ENCODE assay signal across 40 cellular contexts in genomic region chr20:61131944-61132343, GRCh38.
"Had no signal": no experiment of that assay in that cellular context is flagged by ENCODE, and none has a peak within 500 bp of the region (broad histone marks: within the 10 kb centered on the region; RNA-seq: fewer than 3 reads in every experiment).

No MANE protein-coding gene starts in this region.

- H3K36me3 Mint-ChIP-seq: activated naive CD4-positive, alpha-beta T cell treated with anti-CD3 and anti-CD28 coated beads, Interleukin-2, amount 10 ng/mL, durations not matched to agents 7 days and 5 days; activated naive CD4-positive, alpha-beta T cell treated with anti-CD3 and anti-CD28 coated beads, Interleukin-2, amount 50 U/mL, for 24 hours; activated naive CD4-positive, alpha-beta T cell treated with anti-CD3 and anti-CD28 coated beads, Interleukin-2, amount 50 U/mL, for 72 hours; activated naive CD8-positive, alpha-beta T cell; activated naive CD8-positive, alpha-beta T cell treated with anti-CD3 and anti-CD28 coated beads for 36 hours; activated naive CD8-positive, alpha-beta T cell treated with anti-CD3 and anti-CD28 coated beads, Interleukin-2, amount 10 ng/mL, durations not matched to agents 7 days and 5 days; brain had no signal

- H3K27me3 Mint-ChIP-seq: activated naive CD8-positive, alpha-beta T cell; activated naive CD8-positive, alpha-beta T cell treated with anti-CD3 and anti-CD28 coated beads, Interleukin-2, amount 50 U/mL, for 24 hours had no signal

- H3K36me3 ChIP-seq: adrenal gland, ascending aorta, brain microvascular endothelial cell, breast epithelium, cardiac muscle cell had no signal

- H3K4me3 Mint-ChIP-seq: activated naive CD4-positive, alpha-beta T cell treated with anti-CD3 and anti-CD28 coated beads for 36 hours; activated naive CD4-positive, alpha-beta T cell treated with anti-CD3 and anti-CD28 coated beads, Interleukin-2, amount 10 ng/mL, durations not matched to agents 7 days and 5 days; activated naive CD4-positive, alpha-beta T cell treated with anti-CD3 and anti-CD28 coated beads, Interleukin-2, amount 50 U/mL, for 24 hours; activated naive CD8-positive, alpha-beta T cell; activated naive CD8-positive, alpha-beta T cell treated with anti-CD3 and anti-CD28 coated beads for 36 hours; activated naive CD8-positive, alpha-beta T cell treated with anti-CD3 and anti-CD28 coated beads, Interleukin-2, amount 10 ng/mL, durations not matched to agents 7 days and 5 days; activated naive CD8-positive, alpha-beta T cell treated with anti-CD3 and anti-CD28 coated beads, Interleukin-2, amount 50 U/mL, for 24 hours; activated T-cell treated with anti-CD3 and anti-CD28 coated beads, Interleukin-2, amount 50 U/mL, for 24 hours; activated T-cell treated with anti-CD3 and anti-CD28 coated beads, Interleukin-2, amount 50 U/mL, for 4 hours; activated T-cell treated with anti-CD3 and anti-CD28 coated beads, Interleukin-2, amount 50 U/mL, for 72 hours; activated T-helper 1 cell treated with anti-CD3 and anti-CD28 coated beads, Interleukin-12 subunit alpha, Interleukin-12 subunit beta, Interleukin-2, Interleukin-4 antibody, amounts not matched to agents 30 ng/mL and 10 ng/mL and 1 ng/mL, durations not matched to agents 14 hours and 24 hours and 36 hours; activated T-helper 17 cell treated with anti-CD3 and anti-CD28 coated beads, Interleukin-2, amount 50 U/mL, for 72 hours; brain; central memory CD8-positive, alpha-beta T cell had no signal

- ATAC-seq: activated naive CD4-positive, alpha-beta T cell treated with anti-CD3 and anti-CD28 coated beads, Interleukin-2, amount 50 U/mL, for 72 hours; activated naive CD8-positive, alpha-beta T cell treated with anti-CD3 and anti-CD28 coated beads, Interleukin-2, amount 50 U/mL, for 24 hours; activated T-cell treated with anti-CD3 and anti-CD28 coated beads, Interleukin-2, amount 50 U/mL, for 4 hours; activated T-cell treated with anti-CD3 and anti-CD28 coated beads, Interleukin-2, amount 50 U/mL, for 72 hours; activated T-helper 17 cell treated with anti-CD3 and anti-CD28 coated beads, Interleukin-2, amount 50 U/mL, for 72 hours; body of pancreas had no signal

- H3K27me3 ChIP-seq: ascending aorta, body of pancreas, brain microvascular endothelial cell, cardiac muscle cell had no signal

- DNase-seq: activated effector memory CD4-positive, alpha-beta T cell treated with anti-CD3 and anti-CD28 coated beads, Interleukin-2, amount 50 U/mL, for 16 hours; activated effector memory CD4-positive, alpha-beta T cell treated with Interleukin-2 at 50 U/mL for 16 hours; activated gamma-delta T cell; activated gamma-delta T cell treated with Interleukin-2 at 50 U/mL for 16 hours; activated naive CD4-positive, alpha-beta T cell; activated naive CD4-positive, alpha-beta T cell treated with anti-CD3 and anti-CD28 coated beads for 36 hours; activated naive CD4-positive, alpha-beta T cell treated with anti-CD3 and anti-CD28 coated beads, Interleukin-2, amount 10 ng/mL, durations not matched to agents 7 days and 5 days; activated naive CD4-positive, alpha-beta T cell treated with anti-CD3 and anti-CD28 coated beads, Interleukin-2, amount 50 U/mL, for 16 hours; activated naive CD4-positive, alpha-beta T cell treated with Interleukin-2 at 50 U/mL for 16 hours; activated naive CD8-positive, alpha-beta T cell treated with anti-CD3 and anti-CD28 coated beads for 36 hours; activated naive CD8-positive, alpha-beta T cell treated with anti-CD3 and anti-CD28 coated beads, Interleukin-2, amount 10 ng/mL, durations not matched to agents 7 days and 5 days; activated naive CD8-positive, alpha-beta T cell treated with anti-CD3 and anti-CD28 coated beads, Interleukin-2, amount 50 U/mL, for 24 hours; activated T-cell treated with anti-CD3 and anti-CD28 coated beads, Interleukin-2, amount 50 U/mL, for 1 hour; activated T-cell treated with anti-CD3 and anti-CD28 coated beads, Interleukin-2, amount 50 U/mL, for 24 hours; activated T-cell treated with anti-CD3 and anti-CD28 coated beads, Interleukin-2, amount 50 U/mL, for 4 hours; activated T-cell treated with anti-CD3 and anti-CD28 coated beads, Interleukin-2, amount 50 U/mL, for 48 hours; activated T-cell treated with anti-CD3 and anti-CD28 coated beads, Interleukin-2, amount 50 U/mL, for 72 hours; adrenal gland; amniotic stem cell; amygdala; anterior cingulate cortex; aorta; body of pancreas; brain microvascular endothelial cell; caudate nucleus; central memory CD4-positive, alpha-beta T cell; cerebellar nuclear complex had no signal

- H3K27ac Mint-ChIP-seq: activated naive CD4-positive, alpha-beta T cell treated with anti-CD3 and anti-CD28 coated beads for 36 hours; activated naive CD4-positive, alpha-beta T cell treated with anti-CD3 and anti-CD28 coated beads, Interleukin-2, amount 10 ng/mL, durations not matched to agents 7 days and 5 days; activated naive CD4-positive, alpha-beta T cell treated with anti-CD3 and anti-CD28 coated beads, Interleukin-2, amount 50 U/mL, for 24 hours; activated naive CD4-positive, alpha-beta T cell treated with anti-CD3 and anti-CD28 coated beads, Interleukin-2, amount 50 U/mL, for 72 hours; activated naive CD8-positive, alpha-beta T cell; activated naive CD8-positive, alpha-beta T cell treated with anti-CD3 and anti-CD28 coated beads for 36 hours; activated naive CD8-positive, alpha-beta T cell treated with anti-CD3 and anti-CD28 coated beads, Interleukin-2, amount 10 ng/mL, durations not matched to agents 7 days and 5 days; activated naive CD8-positive, alpha-beta T cell treated with anti-CD3 and anti-CD28 coated beads, Interleukin-2, amount 50 U/mL, for 24 hours; activated T-cell treated with anti-CD3 and anti-CD28 coated beads, Interleukin-2, amount 50 U/mL, for 24 hours; activated T-cell treated with anti-CD3 and anti-CD28 coated beads, Interleukin-2, amount 50 U/mL, for 72 hours; activated T-helper 1 cell treated with anti-CD3 and anti-CD28 coated beads, Interleukin-12 subunit alpha, Interleukin-12 subunit beta, Interleukin-2, Interleukin-4 antibody, amounts not matched to agents 30 ng/mL and 10 ng/mL and 1 ng/mL, durations not matched to agents 14 hours and 24 hours and 36 hours; activated T-helper 17 cell treated with anti-CD3 and anti-CD28 coated beads, Interleukin-2, amount 50 U/mL, for 72 hours; activated T-helper 2 cell treated with anti-CD3 and anti-CD28 coated beads, Interferon-gamma antibody, Interleukin-2, Interleukin-4, amounts not matched to agents 10 μg/mL and 5 μg/mL and 100 μg/mL, durations not matched to agents 14 hours and 24 hours and 36 hours; brain had no signal

- H3K4me1 Mint-ChIP-seq: activated naive CD4-positive, alpha-beta T cell treated with anti-CD3 and anti-CD28 coated beads, Interleukin-2, amount 10 ng/mL, durations not matched to agents 7 days and 5 days; activated naive CD8-positive, alpha-beta T cell treated with anti-CD3 and anti-CD28 coated beads for 36 hours; activated naive CD8-positive, alpha-beta T cell treated with anti-CD3 and anti-CD28 coated beads, Interleukin-2, amount 10 ng/mL, durations not matched to agents 7 days and 5 days; activated T-helper 17 cell treated with anti-CD3 and anti-CD28 coated beads, Interleukin-2, amount 50 U/mL, for 72 hours; central memory CD8-positive, alpha-beta T cell had no signal

- H3K9me3 ChIP-seq: adrenal gland, ascending aorta, body of pancreas, breast epithelium had no signal

- H3K9me3 Mint-ChIP-seq: activated naive CD4-positive, alpha-beta T cell treated with anti-CD3 and anti-CD28 coated beads for 36 hours; activated naive CD4-positive, alpha-beta T cell treated with anti-CD3 and anti-CD28 coated beads, Interleukin-2, amount 10 ng/mL, durations not matched to agents 7 days and 5 days; activated naive CD4-positive, alpha-beta T cell treated with anti-CD3 and anti-CD28 coated beads, Interleukin-2, amount 50 U/mL, for 24 hours; activated naive CD4-positive, alpha-beta T cell treated with anti-CD3 and anti-CD28 coated beads, Interleukin-2, amount 50 U/mL, for 72 hours; activated naive CD8-positive, alpha-beta T cell treated with anti-CD3 and anti-CD28 coated beads for 36 hours; activated naive CD8-positive, alpha-beta T cell treated with anti-CD3 and anti-CD28 coated beads, Interleukin-2, amount 10 ng/mL, durations not matched to agents 7 days and 5 days; activated naive CD8-positive, alpha-beta T cell treated with anti-CD3 and anti-CD28 coated beads, Interleukin-2, amount 50 U/mL, for 24 hours; activated T-cell treated with anti-CD3 and anti-CD28 coated beads, Interleukin-2, amount 50 U/mL, for 24 hours; activated T-cell treated with anti-CD3 and anti-CD28 coated beads, Interleukin-2, amount 50 U/mL, for 4 hours; activated T-cell treated with anti-CD3 and anti-CD28 coated beads, Interleukin-2, amount 50 U/mL, for 72 hours; activated T-helper 1 cell treated with anti-CD3 and anti-CD28 coated beads, Interleukin-12 subunit alpha, Interleukin-12 subunit beta, Interleukin-2, Interleukin-4 antibody, amounts not matched to agents 30 ng/mL and 10 ng/mL and 1 ng/mL, durations not matched to agents 14 hours and 24 hours and 36 hours; activated T-helper 17 cell treated with anti-CD3 and anti-CD28 coated beads, Interleukin-2, amount 50 U/mL, for 72 hours; activated T-helper 2 cell treated with anti-CD3 and anti-CD28 coated beads, Interferon-gamma antibody, Interleukin-2, Interleukin-4, amounts not matched to agents 10 μg/mL and 5 μg/mL and 100 μg/mL, durations not matched to agents 14 hours and 24 hours and 36 hours; central memory CD8-positive, alpha-beta T cell had no signal

- H3K4me3 ChIP-seq: adrenal gland, ascending aorta, body of pancreas, breast epithelium, cardiac muscle cell had no signal

- H3K27ac ChIP-seq: adrenal gland, ascending aorta, body of pancreas, brain microvascular endothelial cell, breast epithelium, cardiac muscle cell had no signal

- H3K4me1 ChIP-seq: adrenal gland, ascending aorta, body of pancreas, breast epithelium had no signal

- FAIRE-seq: astrocyte, bronchial epithelial cell had no signal
